ENCODE assay signal across 8 cellular contexts in the genomic region with DNA sequence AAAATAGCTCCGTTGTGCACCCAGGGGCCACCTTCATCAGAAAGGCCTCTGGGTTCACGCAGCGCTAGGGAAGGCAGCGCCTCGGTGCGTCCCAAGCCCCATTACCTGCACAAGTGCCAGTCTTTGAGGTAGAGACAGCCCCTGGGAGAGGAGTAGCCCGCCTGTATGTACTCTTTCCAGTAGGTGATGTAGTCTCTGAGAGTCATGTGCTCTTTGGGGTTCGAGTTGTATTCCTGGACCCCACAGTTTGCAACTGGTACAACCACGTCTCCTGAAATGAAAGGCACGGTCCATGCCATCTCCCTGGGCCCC. TPM values are rescaled to one million over a fixed set of nuclear protein-coding genes. Genes with fewer than 3 reads are reported as not detected.
DNase-seq lines count a peak whose midpoint lies in the region; ATAC-seq, FAIRE-seq and TF ChIP-seq lines count a peak whose summit lies in the region.

No MANE protein-coding gene starts in this region.

- H3K9me1 ChIP-seq in endothelial cell of umbilical vein (replicated peaks; ENCODE audit: control insufficient read depth, extremely low read depth, insufficient read depth, low read length), result no peaks in the 10 kb centered on the region

- no peaks in the 10 kb centered on the region for H3K27me3 Mint-ChIP-seq in activated T-cell treated with anti-CD3 and anti-CD28 coated beads, Interleukin-2, amount 50 U/mL, for 4 hours (ENCODE audit: low read depth)
- H3K27me3 Mint-ChIP-seq in osteocyte (ENCODE audit: unreplicated experiment), result no peaks in the 10 kb centered on the region

- H4K20me1 ChIP-seq in OCI-LY7 (ENCODE audit: insufficient read depth, low read length), result peaks cover 5% of the 10 kb centered on the region; the same call in 1 of the 2 replicates
- H4K20me1 ChIP-seq in endothelial cell of umbilical vein (replicated peaks; ENCODE audit: control insufficient read depth, extremely low read depth, insufficient read depth, low read length), result no peaks in the 10 kb centered on the region

- CTCF ChIA-PET in OCI-LY7 (lab: Charles Lee; ENCODE audit: unreplicated experiment) (no interaction called here), endothelial cell of umbilical vein (lab: Charles Lee) (interaction anchor here (0.9 to 1.0 kb wide), 2 partner anchors 212 to 214 kb away, joined by 3 read pairs; no protein-coding TSS in a partner anchor)

- H3K9me2 ChIP-seq in OCI-LY7 (ENCODE audit: insufficient read depth, low read length), result no peaks in the 10 kb centered on the region

- no peak for DNase-seq in activated T-cell treated with anti-CD3 and anti-CD28 coated beads, Interleukin-2, amount 50 U/mL, for 4 hours
- DNase-seq in activated T-cell treated with anti-CD3 and anti-CD28 coated beads for 4 hours (no peak), OCI-LY7 (ENCODE audit: low spot score) (peak; percentile 34), endothelial cell of umbilical vein (ENCODE audit: low read depth, low spot score) (no peak), osteocyte (ENCODE audit: extremely low spot score, unreplicated experiment) (no peak), DMS153 (lab: John Stamatoyannopoulos, UW) (no peak)

- peak overlapping the region; percentile 86 for H3K4me3 ChIP-seq in OCI-LY7 (ENCODE audit: low read depth, low read length, poor library complexity, severe bottlenecking)
- H3K4me3 ChIP-seq in endothelial cell of umbilical vein (replicated peaks in 1 of 3; ENCODE audit: insufficient read depth in 1 of 3, low read depth in 1 of 3, low read length in 3 of 3), result peak overlapping the region; percentile 65 to 89 (median 87)

- H3K9me3 ChIP-seq in OCI-LY7 (ENCODE audit: low read length), result no peaks in the 10 kb centered on the region
- H3K9me3 ChIP-seq in endothelial cell of umbilical vein (replicated peaks; ENCODE audit: control insufficient read depth, insufficient read depth, low read length), result no peaks in the 10 kb centered on the region

- TF ChIP-seq CTCF in OCI-LY7 (conservative IDR thresholded peaks at IDR 0.05; ENCODE audit: low read length) (no peak), endothelial cell of umbilical vein (IDR thresholded peaks at IDR 0.05; ENCODE audit: extremely low read depth in 1 of 2, insufficient read depth in 1 of 2, low read depth in 1 of 2, low read length in 2 of 2) (no peak), osteocyte (IDR thresholded peaks at IDR 0.05) (no peak)

- peaks cover 36% of the 10 kb centered on the region for H3K4me1 Mint-ChIP-seq in activated T-cell treated with anti-CD3 and anti-CD28 coated beads, Interleukin-2, amount 50 U/mL, for 4 hours (ENCODE audit: low read depth)
- H3K4me1 Mint-ChIP-seq in osteocyte (ENCODE audit: unreplicated experiment), result peaks cover 25% of the 10 kb centered on the region

- H3K4me1 ChIP-seq in OCI-LY7 (ENCODE audit: insufficient read depth, low read length, poor library complexity, severe bottlenecking) (peaks cover 20% of the 10 kb centered on the region), endothelial cell of umbilical vein (ENCODE audit: control insufficient read depth, extremely low read depth, insufficient read depth, low read length) (peaks cover 12% of the 10 kb centered on the region)

- H3K79me2 ChIP-seq in OCI-LY7 (ENCODE audit: insufficient read depth, low read depth, low read length) (peaks cover 32% of the 10 kb centered on the region), endothelial cell of umbilical vein (ENCODE audit: control insufficient read depth, insufficient read depth, low read length) (peaks cover 51% of the 10 kb centered on the region)

- dilution Hi-C loops in endothelial cell of umbilical vein (cut with MboI; ENCODE audit: extremely low pct_ligation_motif_present, low sequenced_read_pairs), result no loop called here

- H3K27ac Mint-ChIP-seq in osteocyte (ENCODE audit: unreplicated experiment), result peak overlapping the region; percentile 47

- no peak for TF ChIP-seq POLR2A in endothelial cell of umbilical vein (IDR thresholded peaks at IDR 0.05; ENCODE audit: low read depth, low read length)

- peak overlapping the region; percentile 70 for H3K9ac ChIP-seq in endothelial cell of umbilical vein (replicated peaks; ENCODE audit: extremely low read depth, insufficient read depth, low read length)

- H3K27ac ChIP-seq in OCI-LY7 (ENCODE audit: low read depth, low read length, poor library complexity, severe bottlenecking) (peak overlapping the region; percentile 37), endothelial cell of umbilical vein (ENCODE audit: insufficient read depth, low read depth, low read length) (peak overlapping the region; percentile 44)

- H3K4me3 Mint-ChIP-seq in activated T-cell treated with anti-CD3 and anti-CD28 coated beads, Interleukin-2, amount 50 U/mL, for 4 hours, result peak overlapping the region; percentile 92
- H3K4me3 Mint-ChIP-seq in osteocyte (ENCODE audit: unreplicated experiment), result peak overlapping the region; percentile 84

- peaks cover 5% of the 10 kb centered on the region for H3K36me3 Mint-ChIP-seq in activated T-cell treated with anti-CD3 and anti-CD28 coated beads, Interleukin-2, amount 50 U/mL, for 4 hours (ENCODE audit: insufficient read depth)
- H3K36me3 Mint-ChIP-seq in osteocyte (ENCODE audit: unreplicated experiment), result peaks cover 8% of the 10 kb centered on the region

- ATAC-seq in activated T-cell treated with anti-CD3 and anti-CD28 coated beads, Interleukin-2, amount 50 U/mL, for 4 hours, result peak; percentile 0 to 4
- ATAC-seq in HG03439 (IDR thresholded peaks at IDR 0.05; ENCODE audit: unreplicated experiment) (no peak), HG03135 (IDR thresholded peaks at IDR 0.05; ENCODE audit: unreplicated experiment) (no peak)

- intact Hi-C loops in OCI-LY7 (cut with micrococcal nuclease; ENCODE audit: unreplicated experiment), result no loop called here
- intact Hi-C loops in endothelial cell of umbilical vein (cut with micrococcal nuclease), result loop anchor here (10.0 kb wide), 1 partner anchor 350 kb away; a partner anchor contains a TSS

- H3K36me3 ChIP-seq in OCI-LY7 (ENCODE audit: insufficient read depth, low read length) (peaks cover 24% of the 10 kb centered on the region), endothelial cell of umbilical vein (ENCODE audit: control insufficient read depth in 2 of 2, extremely low read depth in 1 of 2, insufficient read depth in 2 of 2, low read length in 2 of 2) (peaks cover 0 to 23% of the 10 kb centered on the region in 2 experiments)

- no peaks in the 10 kb centered on the region for H3K27me3 ChIP-seq in endothelial cell of umbilical vein (ENCODE audit: control insufficient read depth in 2 of 2, insufficient read depth in 2 of 2, low read length in 2 of 2)

- H2AFZ ChIP-seq in OCI-LY7 (ENCODE audit: low read length), result peak overlapping the region; percentile 63; the same call in 1 of the 2 replicates
- H2AFZ ChIP-seq in endothelial cell of umbilical vein (ENCODE audit: low read depth, low read length), result peak overlapping the region; percentile 91

- H3K9me3 Mint-ChIP-seq in activated T-cell treated with anti-CD3 and anti-CD28 coated beads, Interleukin-2, amount 50 U/mL, for 4 hours, result no peaks in the 10 kb centered on the region
- no peaks in the 10 kb centered on the region for H3K9me3 Mint-ChIP-seq in osteocyte (ENCODE audit: unreplicated experiment)

- POLR2A ChIA-PET in OCI-LY7 (lab: Charles Lee) (interaction anchor here (0.7 to 1.2 kb wide), 3 partner anchors 23 to 361 kb away, joined by 3 to 9 read pairs (median 3); no protein-coding TSS in a partner anchor), endothelial cell of umbilical vein (lab: Charles Lee) (no interaction called here)

- no TSS peak for BruUV-seq in OCI-LY7 (replicated peaks; lab: Mats Ljungman, UMichigan)
- BruUV-seq in endothelial cell of umbilical vein (replicated peaks; lab: Mats Ljungman, UMichigan), result TSS peak; percentile 59

- peak; percentile 35 for FAIRE-seq in endothelial cell of umbilical vein (lab: Jason Lieb, UNC)

- H3K4me2 ChIP-seq in OCI-LY7 (ENCODE audit: low read length) (peak overlapping the region; percentile 72), endothelial cell of umbilical vein (ENCODE audit: insufficient read depth, low read length) (peak overlapping the region; percentile 85)

TF ChIP-seq in endothelial cell of umbilical vein, 7 proteins besides CTCF, POLR2A, EP300 and RAD21 (continues in another document):
- TF ChIP-seq POLR2AphosphoS5 (IDR thresholded peaks at IDR 0.05; ENCODE audit: insufficient read depth, low read depth, low read length) (no peak), MYC (IDR thresholded peaks at IDR 0.05; ENCODE audit: low read depth, low read length) (no peak), GATA2 (IDR thresholded peaks at IDR 0.05; ENCODE audit: insufficient read depth, insufficient read length, low read depth, low read length) (no peak), JUN (IDR thresholded peaks at IDR 0.05; ENCODE audit: borderline replicate concordance, insufficient read depth, insufficient read length, low read depth) (no peak), FOS (IDR thresholded peaks at IDR 0.05; ENCODE audit: borderline replicate concordance, insufficient read depth, low read length) (no peak)

RNA-seq across cellular contexts. Expression of a gene that starts 0.6 kb away (rescaled TPM):
- total RNA-seq in activated T-cell treated with anti-CD3 and anti-CD28 coated beads, Interleukin-2, amount 50 U/mL, for 4 hours, result 10 to 100 TPM; 42.2 to 49.0 (median 45.4) TPM
- 37.5 and 41.8 TPM in 2 replicates for total RNA-seq in OCI-LY7 (2014; rRNA removed; shearing (Covaris generic))
- total RNA-seq in OCI-LY7 (2022) (27.8 and 28.2 TPM in 2 replicates), endothelial cell of umbilical vein (15.2 and 17.3 TPM in 2 replicates), osteocyte (18.2 and 20.7 TPM in 2 replicates)
- 31.2 and 39.3 TPM in 2 replicates for polyA plus RNA-seq in endothelial cell of umbilical vein
- 17.6 and 20.1 TPM in 2 replicates for polyA plus RNA-seq in endothelial cell of umbilical vein (2011; cell fraction: cytosol; rRNA removed)
- 21.1 and 25.2 TPM in 2 replicates for polyA plus RNA-seq in endothelial cell of umbilical vein (2011; cell fraction: nucleus; rRNA removed)
- 10.9 and 13.1 TPM in 2 replicates for polyA plus RNA-seq in endothelial cell of umbilical vein (2012)
- 42.2 and 46.1 TPM in 2 replicates for polyA minus RNA-seq in endothelial cell of umbilical vein
- polyA minus RNA-seq in endothelial cell of umbilical vein (2011; cell fraction: cytosol; rRNA and poly(A)+ RNA removed), result 20.7 TPM
- polyA minus RNA-seq in endothelial cell of umbilical vein (2011; cell fraction: nucleus; rRNA and poly(A)+ RNA removed), result 29.0 and 35.4 TPM in 2 replicates

RNA-seq across cellular contexts. Expression of a gene that starts 0.7 kb away (rescaled TPM):
- 10 to 100 TPM; 28.9 to 30.0 (median 29.6) TPM for total RNA-seq in activated T-cell treated with anti-CD3 and anti-CD28 coated beads, Interleukin-2, amount 50 U/mL, for 4 hours
- 35.0 and 44.2 TPM in 2 replicates for total RNA-seq in OCI-LY7 (2014; rRNA removed; shearing (Covaris generic))
- total RNA-seq in OCI-LY7 (2022) (25.2 and 29.8 TPM in 2 replicates), endothelial cell of umbilical vein (24.0 and 25.3 TPM in 2 replicates), osteocyte (28.6 and 29.6 TPM in 2 replicates)
- 26.5 and 32.7 TPM in 2 replicates for polyA plus RNA-seq in endothelial cell of umbilical vein
- 30.5 and 33.1 TPM in 2 replicates for polyA plus RNA-seq in endothelial cell of umbilical vein (2011; cell fraction: cytosol; rRNA removed)
- polyA plus RNA-seq in endothelial cell of umbilical vein (2011; cell fraction: nucleus; rRNA removed), result 23.6 and 25.3 TPM in 2 replicates
- 20.3 and 25.5 TPM in 2 replicates for polyA plus RNA-seq in endothelial cell of umbilical vein (2012)
- polyA minus RNA-seq in endothelial cell of umbilical vein, result 20.4 and 24.8 TPM in 2 replicates
- polyA minus RNA-seq in endothelial cell of umbilical vein (2011; cell fraction: cytosol; rRNA and poly(A)+ RNA removed), result 18.2 TPM
- polyA minus RNA-seq in endothelial cell of umbilical vein (2011; cell fraction: nucleus; rRNA and poly(A)+ RNA removed), result 18.4 and 18.7 TPM in 2 replicates

Comparison
In these comparisons a context has a peak if more than half of its experiments do, and no peak if none do; other contexts are left out.
1. ATAC-seq: peak in activated T-cell treated with anti-CD3 and anti-CD28 coated beads, Interleukin-2, amount 50 U/mL, for 4 hours (2 of 2); none in HG03439 (single experiment) and HG03135 (single experiment).